Comparison of ENCODE assay signal across 8 cellular contexts in genomic region chr6:4136354-4136831, GRCh38.
A peak's percentile ranks its signal among the peaks of the same experiment; 100 is the strongest.
DNase-seq lines count a peak whose midpoint lies in the region; ATAC-seq and TF ChIP-seq lines count a peak whose summit lies in the region.

No MANE protein-coding gene starts in this region.

- H3K36me3 Mint-ChIP-seq in effector memory CD8-positive, alpha-beta T cell (ENCODE audit: insufficient read depth): peaks cover 21% of the 10 kb centered on the region
- H3K36me3 Mint-ChIP-seq in nephron progenitor cell (ENCODE audit: low read depth): peaks cover 23% of the 10 kb centered on the region

- peaks cover 16% of the 10 kb centered on the region for H3K36me3 ChIP-seq in BLaER1

- H3K9ac ChIP-seq in BLaER1: peak overlapping the region; percentile 74

- peaks cover 30% of the 10 kb centered on the region for H3K4me1 ChIP-seq in BLaER1

- no peaks in the 10 kb centered on the region for H3K27me3 Mint-ChIP-seq in effector memory CD8-positive, alpha-beta T cell
- peaks cover 16% of the 10 kb centered on the region for H3K27me3 Mint-ChIP-seq in nephron progenitor cell (ENCODE audit: low read depth, poor library complexity)

- peaks cover 25 to 47% of the 10 kb centered on the region in 2 donors for H3K4me1 Mint-ChIP-seq in effector memory CD8-positive, alpha-beta T cell (ENCODE audit: low read depth in 2 of 2)
- peaks cover 23% of the 10 kb centered on the region for H3K4me1 Mint-ChIP-seq in nephron progenitor cell

- peak overlapping the region; percentile 75 for H3K4me2 ChIP-seq in BLaER1

- H4K20me1 ChIP-seq in BLaER1: peaks cover 11% of the 10 kb centered on the region; the same call in 1 of the 2 replicates

- no peak for ATAC-seq in effector memory CD8-positive, alpha-beta T cell (replicated peaks)
- no peak for ATAC-seq in GM18519 (IDR thresholded peaks at IDR 0.05; ENCODE audit: low FRiP score, unreplicated experiment)

- H3K9me3 Mint-ChIP-seq in effector memory CD8-positive, alpha-beta T cell: no peaks in the 10 kb centered on the region
- H3K9me3 Mint-ChIP-seq in nephron progenitor cell: peaks cover 17% of the 10 kb centered on the region

- no peaks in the 10 kb centered on the region for H3K27me3 ChIP-seq in BLaER1

- H3K27ac Mint-ChIP-seq in effector memory CD8-positive, alpha-beta T cell: peak overlapping the region; percentile 72 to 90
- H3K27ac Mint-ChIP-seq in nephron progenitor cell: no peak overlapping the region

- peaks cover 12% of the 10 kb centered on the region for H3K9me3 ChIP-seq in BLaER1

- H3K4me3 ChIP-seq in BLaER1 (peak overlapping the region; percentile 71), NB4 (ENCODE audit: low read depth, low read length) (peak overlapping the region; percentile 75)

- TF ChIP-seq CTCF in NB4 (IDR thresholded peaks at IDR 0.05; ENCODE audit: low read depth, low read length): no peak
- TF ChIP-seq CTCF in nephron progenitor cell (IDR thresholded peaks at IDR 0.05): no peak

- DNase-seq in NB4 (ENCODE audit: low read depth) (peak; percentile 9), nephron progenitor cell (no peak), DMS114 treated with DMSO at 0.1 percent for 48 hours (lab: John Stamatoyannopoulos, UW; ENCODE audit: unreplicated experiment) (no peak), NCI-H82 (lab: John Stamatoyannopoulos, UW) (no peak), NCI-H146 treated with DMSO at 0.1 percent for 48 hours (lab: John Stamatoyannopoulos, UW; ENCODE audit: unreplicated experiment) (no peak)
- no peak for DNase-seq in effector memory CD8-positive, alpha-beta T cell

- H3K27ac ChIP-seq in BLaER1: peak overlapping the region; percentile 64; the same call in 1 of the 2 replicates

- H3K4me3 Mint-ChIP-seq in effector memory CD8-positive, alpha-beta T cell: peak overlapping the region; percentile 78 to 92
- peak overlapping the region; percentile 85 for H3K4me3 Mint-ChIP-seq in nephron progenitor cell

- TF ChIP-seq POLR2A in NB4 (IDR thresholded peaks at IDR 0.05; ENCODE audit: extremely low read depth, insufficient read length): no peak
